In genomic region chr7:114084381-114085312, GRCh38 we compare ENCODE assay signal across 8 cellular contexts.
DNase-seq lines count a peak whose midpoint lies in the region; ATAC-seq and TF ChIP-seq lines count a peak whose summit lies in the region.

No MANE protein-coding gene starts in this region.

- H3K27ac ChIP-seq in BLaER1 = no peak overlapping the region
- H3K27ac ChIP-seq in breast epithelium = peak overlapping the region; percentile 85 to 91

- peak; percentile 68 for DNase-seq in NCI-H510A treated with DMSO at 0.1 percent for 48 hours (lab: John Stamatoyannopoulos, UW)
- DNase-seq in breast epithelium (ENCODE audit: low spot score in 2 of 2) = peak in 1 of 2 donors; percentile 27
- peak; percentile 58 for DNase-seq in kidney tubule cell (ENCODE audit: low spot score)
- DNase-seq in stimulated activated naive CD8-positive, alpha-beta T cell treated with anti-CD3 and anti-CD28 coated beads, Interleukin-15, Interleukin-2, amounts not matched to agents 100 U/mL and 50 U/mL, for 24 hours = peak; percentile 13
- no peak for DNase-seq in GM19238 (ENCODE audit: insufficient read length, low spot score)
- no peak for DNase-seq in foreskin melanocyte

- intact Hi-C loops in breast epithelium (cut with DNase I; ENCODE audit: low total_unique reads) = no loop called here

- TF ChIP-seq POLR2A in breast epithelium (IDR thresholded peaks at IDR 0.05) = no peak

- peaks cover 36% of the 10 kb centered on the region for H4K20me1 ChIP-seq in BLaER1

- peak; percentile 19 for ATAC-seq in GM19372 (IDR thresholded peaks at IDR 0.05; ENCODE audit: low read depth, unreplicated experiment)
- no peak for ATAC-seq in stimulated activated naive CD8-positive, alpha-beta T cell treated with anti-CD3 and anti-CD28 coated beads, Interleukin-15, Interleukin-2, amounts not matched to agents 100 U/mL and 50 U/mL, for 24 hours

- H3K4me1 ChIP-seq in BLaER1 = peaks cover 15% of the 10 kb centered on the region
- H3K4me1 ChIP-seq in breast epithelium = no peaks in the 10 kb centered on the region

- H3K27me3 ChIP-seq in BLaER1 = peaks cover 77% of the 10 kb centered on the region
- peaks cover 0 to 42% of the 10 kb centered on the region in 2 donors for H3K27me3 ChIP-seq in breast epithelium

- peak overlapping the region; percentile 65 for H3K4me3 ChIP-seq in BLaER1
- peak overlapping the region; percentile 66 to 73 (median 70) for H3K4me3 ChIP-seq in breast epithelium

- H3K9ac ChIP-seq in BLaER1 = no peak overlapping the region

- H3K4me2 ChIP-seq in BLaER1 = peak overlapping the region; percentile 93

- no peak for TF ChIP-seq CTCF in breast epithelium (IDR thresholded peaks at IDR 0.05)

- H3K36me3 ChIP-seq in BLaER1 = no peaks in the 10 kb centered on the region
- H3K36me3 ChIP-seq in breast epithelium = no peaks in the 10 kb centered on the region

- H3K9me3 ChIP-seq in BLaER1 (peaks cover 28% of the 10 kb centered on the region), breast epithelium (no peaks in the 10 kb centered on the region)

Comparison
In these comparisons a context has a peak if more than half of its experiments do, and no peak if none do; other contexts are left out.
1. DNase-seq: peak in NCI-H510A treated with DMSO at 0.1 percent for 48 hours (single experiment), kidney tubule cell (single experiment) and stimulated activated naive CD8-positive, alpha-beta T cell treated with anti-CD3 and anti-CD28 coated beads, Interleukin-15, Interleukin-2, amounts not matched to agents 100 U/mL and 50 U/mL, for 24 hours (single experiment); none in GM19238 (single experiment) and foreskin melanocyte (single experiment).